Comparison of ENCODE assay signal across 8 cellular contexts in genomic region chr6:25035451-25036435, GRCh38.
DNase-seq lines count a peak whose midpoint lies in the region; ATAC-seq, FAIRE-seq and TF ChIP-seq lines count a peak whose summit lies in the region.

No MANE protein-coding gene starts in this region.

- no peak overlapping the region for H3K14ac ChIP-seq in trophoblast cell (ENCODE audit: low read length)

- TF ChIP-seq EP300 in GM12878 (IDR thresholded peaks at IDR 0.05; ENCODE audit: borderline replicate concordance in 1 of 2, control insufficient read depth in 1 of 2, low read depth in 2 of 2, low read length in 2 of 2) (no peak), esophagus muscularis mucosa (IDR thresholded peaks at IDR 0.05) (no peak)

- SMC1A ChIA-PET in GM12878 (lab: Charles Lee; ENCODE audit: uncharacterized antibody, unreplicated experiment) = interaction anchor here (0.6 to 14.2 kb wide), 15 partner anchors 8 to 257 kb away, joined by 3 to 304 read pairs (median 6); no protein-coding TSS in a partner anchor

- peak overlapping the region; percentile 80 for H3K27ac ChIP-seq in GM12878 (ENCODE audit: control insufficient read depth, insufficient read depth)
- peak overlapping the region; percentile 32 for H3K27ac ChIP-seq in trophoblast cell (ENCODE audit: low read depth, low read length)
- H3K27ac ChIP-seq in esophagus muscularis mucosa (replicated peaks in 1 of 4) = no peak overlapping the region

- H3K4me3 ChIP-seq in GM12878 (peak overlapping the region; percentile 52; the same call in 1 of the 2 replicates), trophoblast cell (ENCODE audit: low read depth, low read length) (no peak overlapping the region), esophagus muscularis mucosa (peak overlapping the region in 1 of 4 donors; percentile 24)

- RAD21 ChIA-PET in GM12878 (lab: Charles Lee; ENCODE audit: unreplicated experiment) = interaction anchor here (1.5 to 7.0 kb wide), 12 partner anchors 8 to 256 kb away, joined by 5 to 61 read pairs (median 12); no protein-coding TSS in a partner anchor

- H3K79me1 ChIP-seq in trophoblast cell (ENCODE audit: low read length) = peaks cover 6% of the 10 kb centered on the region

- TF ChIP-seq POLR2A in GM12878 (IDR thresholded peaks at IDR 0.05; ENCODE audit: low read depth, low read length) (no peak), esophagus muscularis mucosa (IDR thresholded peaks at IDR 0.05; ENCODE audit: low read depth) (no peak)

- POLR2A ChIA-PET in GM12878 (lab: Charles Lee) = interaction anchor here (1.0 to 7.7 kb wide), 8 partner anchors 9 to 100 kb away, joined by 3 to 69 read pairs (median 6); partner anchors contain the start of gene RIPOR2

- TF ChIP-seq CTCF in GM12878 (IDR thresholded peaks at IDR 0.05 in 2 of 3, conservative IDR thresholded peaks at IDR 0.05 in 1 of 3; ENCODE audit: control insufficient read depth in 2 of 3, extremely low read depth in 1 of 3, insufficient read depth in 1 of 3, low read depth in 3 of 3, low read length in 3 of 3) (no peak), esophagus muscularis mucosa (IDR thresholded peaks at IDR 0.05) (no peak), GM13977 (IDR thresholded peaks at IDR 0.05; ENCODE audit: extremely low read depth, insufficient read depth, missing control alignments) (no peak)

- peak overlapping the region; percentile 18 for H4K91ac ChIP-seq in trophoblast cell (ENCODE audit: low read depth, low read length)

- no peak overlapping the region for H3K4ac ChIP-seq in trophoblast cell (ENCODE audit: low read depth, low read length)

- FAIRE-seq in GM18507 (lab: Jason Lieb, UNC) = peak; percentile 56
- FAIRE-seq in GM12878 (lab: Jason Lieb, UNC) = no peak

- intact Hi-C loops in GM12878 (cut with micrococcal nuclease; ENCODE audit: unreplicated experiment) (no loop called here), esophagus muscularis mucosa (cut with DNase I) (no loop called here)

- BruUV-seq in GM12878 (replicated peaks; lab: Mats Ljungman, UMichigan) = no TSS peak

- WGBS in GM12878 (ENCODE audit: insufficient coverage, insufficient replicate concordance, low lambda C conversion rate, missing lambda C conversion rate) = 6% methylated on average over 17 of the region's 17 CpGs
- no CpG with 5 or more reads among the region's 17 CpGs for WGBS in trophoblast cell (ENCODE audit: extremely low coverage, insufficient coverage, insufficient read length)
- WGBS in esophagus muscularis mucosa = 65% methylated on average over 17 of the region's 17 CpGs

- H2AFZ ChIP-seq in GM12878 (ENCODE audit: control insufficient read depth, low read depth, low read length) (peak overlapping the region; percentile 87), trophoblast cell (ENCODE audit: insufficient read depth, low read length, poor library complexity) (no peak overlapping the region)

- no peak overlapping the region for H2BK5ac ChIP-seq in trophoblast cell (ENCODE audit: low read depth, low read length, poor library complexity)

- peak overlapping the region; percentile 87 for H3K4me2 ChIP-seq in GM12878 (ENCODE audit: control insufficient read depth, insufficient read depth)
- no peak overlapping the region for H3K4me2 ChIP-seq in trophoblast cell (ENCODE audit: low read length)

- peaks cover under 1% of the 10 kb centered on the region for H3K79me2 ChIP-seq in GM12878 (ENCODE audit: control insufficient read depth, insufficient read depth, low read length)
- H3K79me2 ChIP-seq in trophoblast cell (ENCODE audit: control insufficient read depth, insufficient read depth, low read length, poor library complexity) = peaks cover 2% of the 10 kb centered on the region

- in situ Hi-C loops in GM12878 (cut with MboI) (no loop called here), GM13977 (cut with MboI; ENCODE audit: low pct_unique_long_range_greater_than_20kb, low sequenced_read_pairs, unreplicated experiment) (no loop called here)

- CTCF ChIA-PET in GM12878 (lab: Yijun Ruan, JAX) = interaction anchor here (1.4 to 7.7 kb wide), 10 partner anchors 8 to 179 kb away, joined by 5 to 86 read pairs (median 16); no protein-coding TSS in a partner anchor

- no peak for TF ChIP-seq RAD21 in GM12878 (IDR thresholded peaks at IDR 0.05; ENCODE audit: insufficient read depth, low read depth, low read length)

- H2AK5ac ChIP-seq in trophoblast cell (ENCODE audit: low read length) = no peak overlapping the region

- peak overlapping the region; percentile 41 for H4K8ac ChIP-seq in trophoblast cell (ENCODE audit: low read depth, low read length)

- peaks cover 19% of the 10 kb centered on the region for H3K4me1 ChIP-seq in GM12878 (ENCODE audit: control insufficient read depth, insufficient read depth, low read length)
- peaks cover 8 to 12% of the 10 kb centered on the region in 2 experiments for H3K4me1 ChIP-seq in trophoblast cell (ENCODE audit: control insufficient read depth in 1 of 2, insufficient read depth in 2 of 2, low read length in 2 of 2)
- peaks cover 0 to 3% (median 0%) of the 10 kb centered on the region in 4 donors for H3K4me1 ChIP-seq in esophagus muscularis mucosa

- H3K36me3 ChIP-seq in GM12878 (ENCODE audit: control insufficient read depth in 2 of 2, insufficient read depth in 2 of 2, low read length in 1 of 2) (no peaks in the 10 kb centered on the region), trophoblast cell (ENCODE audit: control insufficient read depth in 1 of 2, insufficient read depth in 2 of 2, low read length in 2 of 2) (no peaks in the 10 kb centered on the region), esophagus muscularis mucosa (no peaks in the 10 kb centered on the region)

- peak overlapping the region; percentile 35 for H3K18ac ChIP-seq in trophoblast cell (ENCODE audit: low read length)

- no peak overlapping the region for H3K23ac ChIP-seq in trophoblast cell (ENCODE audit: low read length)

- H4K20me1 ChIP-seq in GM12878 (ENCODE audit: control insufficient read depth, insufficient read depth) = no peaks in the 10 kb centered on the region

- no peak overlapping the region for H4K12ac ChIP-seq in trophoblast cell (ENCODE audit: low read depth, low read length)

- H3K9ac ChIP-seq in GM12878 (ENCODE audit: control insufficient read depth, insufficient read depth, low read length) (peak overlapping the region; percentile 74), trophoblast cell (ENCODE audit: low read length) (no peak overlapping the region)

- ATAC-seq in GM12878 = peak; percentile 71
- ATAC-seq in HG03342 (IDR thresholded peaks at IDR 0.05; ENCODE audit: unreplicated experiment) = no peak

- peak overlapping the region; percentile 90 for H2BK12ac ChIP-seq in trophoblast cell (ENCODE audit: low read length)

- DNase-seq in GM18507 (ENCODE audit: extremely low spot score, insufficient read length, low read depth) (no peak), HUDEP-2 (lab: John Stamatoyannopoulos, UW; ENCODE audit: unreplicated experiment in 76 of 76) (peak in 53 of 76 experiments; percentile 13 to 77 (median 46)), GM12878 (ENCODE audit: low read depth, low spot score) (no peak), trophoblast cell (peak; percentile 52 to 80), esophagus muscularis mucosa (ENCODE audit: extremely low spot score) (no peak), GM13977 (ENCODE audit: low spot score) (no peak)
- DNase-seq in activated effector memory CD4-positive, alpha-beta T cell treated with anti-CD3 and anti-CD28 coated beads, Interleukin-2, amount 50 U/mL, for 16 hours = no peak

- H2BK120ac ChIP-seq in trophoblast cell (ENCODE audit: insufficient read depth, low read length, poor library complexity) = peak overlapping the region; percentile 56

- H3K27me3 ChIP-seq in GM12878 (replicated peaks in 1 of 2; ENCODE audit: control insufficient read depth in 2 of 2, insufficient read depth in 2 of 2, low read length in 1 of 2) (no peaks in the 10 kb centered on the region), trophoblast cell (ENCODE audit: insufficient read depth, low read length) (no peaks in the 10 kb centered on the region), esophagus muscularis mucosa (no peaks in the 10 kb centered on the region)

- H3K9me3 ChIP-seq in GM12878 (replicated peaks; ENCODE audit: control insufficient read depth, insufficient read depth, low read length) (no peaks in the 10 kb centered on the region; the same call in 2 of the 3 replicates), trophoblast cell (ENCODE audit: insufficient read depth, low read depth, low read length) (no peaks in the 10 kb centered on the region), esophagus muscularis mucosa (no peaks in the 10 kb centered on the region)

TF ChIP-seq in GM12878, 131 proteins besides CTCF, POLR2A, EP300 and RAD21:
- TF ChIP-seq GABPA (IDR thresholded peaks at IDR 0.05; ENCODE audit: low read depth) = no peak
- no peak for TF ChIP-seq HCFC1 (IDR thresholded peaks at IDR 0.05; ENCODE audit: low read length)
- peak; percentile 56 to 80 for TF ChIP-seq BHLHE40 (IDR thresholded peaks at IDR 0.05; ENCODE audit: borderline replicate concordance in 1 of 2, low read depth in 2 of 2, low read length in 1 of 2)
- TF ChIP-seq CHD1 (IDR thresholded peaks at IDR 0.05; ENCODE audit: low read depth, low read length) = no peak
- TF ChIP-seq ZNF24 (IDR thresholded peaks at IDR 0.05) = no peak
- no peak for TF ChIP-seq EZH2 (IDR thresholded peaks at IDR 0.05; ENCODE audit: borderline replicate concordance, control insufficient read depth, low read depth, low read length)
- TF ChIP-seq RUNX3 (IDR thresholded peaks at IDR 0.05; ENCODE audit: low read length) = peak; percentile 49
- no peak for TF ChIP-seq HDAC6 (IDR thresholded peaks at IDR 0.05; ENCODE audit: unreplicated experiment)
- TF ChIP-seq ESRRA (IDR thresholded peaks at IDR 0.05; ENCODE audit: low read length) = no peak

Comparison
In these comparisons a context has a peak if more than half of its experiments do, and no peak if none do; other contexts are left out.
1. DNase-seq: peak in HUDEP-2 (53 of 76) and trophoblast cell (2 of 2); none in GM18507 (single experiment), GM12878 (single experiment), esophagus muscularis mucosa (single experiment), GM13977 (single experiment) and activated effector memory CD4-positive, alpha-beta T cell treated with anti-CD3 and anti-CD28 coated beads, Interleukin-2, amount 50 U/mL, for 16 hours (single experiment).
2. H3K27ac ChIP-seq: peak in GM12878 (single experiment) and trophoblast cell (single experiment); none in esophagus muscularis mucosa (0 of 4).